In the genomic region with DNA sequence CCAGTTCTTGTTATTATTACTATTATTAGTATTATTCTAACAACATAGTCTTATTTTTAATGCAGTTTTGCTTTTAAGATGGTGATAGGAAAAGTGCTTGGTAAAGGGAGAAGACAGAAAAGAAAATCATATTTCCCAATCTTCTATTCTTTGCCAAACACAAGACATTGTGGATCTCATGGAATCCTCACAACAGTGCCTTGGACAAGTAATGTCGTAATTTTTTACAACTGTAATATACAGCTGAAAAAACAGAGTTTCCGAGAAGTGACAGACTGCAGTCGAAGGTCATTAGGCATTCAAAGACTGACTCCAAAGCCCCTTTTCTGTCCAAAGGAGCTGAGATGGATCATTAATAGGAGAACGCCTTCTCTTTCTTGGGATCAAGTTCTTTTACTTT, we compare ENCODE assay signal across 30 cellular contexts. TPM values are rescaled to one million over a fixed set of nuclear protein-coding genes. Genes with fewer than 3 reads are reported as not detected.
DNase-seq lines count a peak whose midpoint lies in the region; ATAC-seq and TF ChIP-seq lines count a peak whose summit lies in the region.
"Had no signal": no experiment of that assay in that cellular context is flagged by ENCODE, and none has a peak within 500 bp of the region (broad histone marks: within the 10 kb centered on the region; RNA-seq: fewer than 3 reads in every experiment).

No MANE protein-coding gene starts in this region.

- no peaks in the 10 kb centered on the region for H3K36me3 ChIP-seq in uterus
- H3K36me3 ChIP-seq: BE2C, brain microvascular endothelial cell had no signal

- no peak for TF ChIP-seq CTCF in fibroblast of villous mesenchyme (IDR thresholded peaks at IDR 0.05; ENCODE audit: insufficient read depth, low read depth, low read length)
- TF ChIP-seq CTCF in omental fat pad (IDR thresholded peaks at IDR 0.05), result no peak
- no peak for TF ChIP-seq CTCF in uterus (IDR thresholded peaks at IDR 0.05)

- peak; percentile 32 for ATAC-seq in Right ventricle myocardium superior (ENCODE audit: poor library complexity)
- ATAC-seq in omental fat pad (ENCODE audit: low FRiP score), result peak; percentile 38
- ATAC-seq: activated CD4-positive, CD25-positive, alpha-beta regulatory T cell treated with anti-CD3 and anti-CD28 coated beads, Interleukin-2, amount 50 U/mL, for 24 hours; activated CD8-positive, alpha-beta T cell treated with anti-CD3 and anti-CD28 coated beads, Interleukin-2, amount 10 ng/mL, durations not matched to agents 7 days and 5 days; activated naive CD8-positive, alpha-beta T cell treated with anti-CD3 and anti-CD28 coated beads, Interleukin-2, amount 50 U/mL, for 24 hours; GM23338; natural killer cell treated with Interleukin-12 subunit alpha and Interleukin-12 subunit beta and Interleukin-15 and Interleukin-18, amount 100 ng/mL, for 72 hours; stimulated activated effector memory CD8-positive, alpha-beta T cell treated with anti-CD3 and anti-CD28 coated beads, Interleukin-12 subunit alpha, Interleukin-12 subunit beta, amount 100 ng/mL, for 72 hours had no signal

- H3K9me3 ChIP-seq in uterus, result no peaks in the 10 kb centered on the region
- H3K9me3 ChIP-seq: BE2C, Caco-2 had no signal

- peaks cover 0 to 12% of the 10 kb centered on the region in 2 donors for H3K4me1 ChIP-seq in uterus
- H3K4me1 ChIP-seq: BE2C, Caco-2 had no signal

- DNase-seq in Right ventricle myocardium superior (no peak), cardiac septum (ENCODE audit: low spot score) (no peak), fibroblast of villous mesenchyme (ENCODE audit: low read depth) (peak; percentile 73), omental fat pad (ENCODE audit: low spot score) (no peak), uterus (no peak), NCI-H524 (lab: John Stamatoyannopoulos, UW) (no peak), H4 (ENCODE audit: low spot score) (no peak), posterior vena cava (ENCODE audit: low spot score) (no peak)
- DNase-seq: 8988T; activated CD8-positive, alpha-beta T cell treated with anti-CD3 and anti-CD28 coated beads, Interleukin-2, amount 10 ng/mL, durations not matched to agents 7 days and 5 days; activated gamma-delta T cell; activated naive CD8-positive, alpha-beta T cell treated with anti-CD3 and anti-CD28 coated beads, Interleukin-2, amount 50 U/mL, for 24 hours; BE2C; brain microvascular endothelial cell; Caco-2; DND-41; effector memory CD4-positive, alpha-beta T cell; islet precursor cell; NCI-H1092; NCI-H2029; NCI-H2227 treated with DMSO at 0.1 percent for 48 hours; NCI-H774; posterior cingulate gyrus; stimulated activated CD4-positive, alpha-beta T cell treated with anti-CD3 and anti-CD28 coated beads, Interleukin-1b, Interleukin-23, amount 100 ng/mL, for 48 hours; SW 1271 had no signal

- intact Hi-C loops in Right ventricle myocardium superior (cut with DNase I) (loop anchor here (5.0 to 10.0 kb wide), 2 partner anchors 778 to 1070 kb away; no protein-coding TSS in a partner anchor), cardiac septum (cut with DNase I) (no loop called here), uterus (cut with DNase I; ENCODE audit: low total_unique reads) (no loop called here), posterior vena cava (cut with DNase I) (no loop called here)

- no peak for TF ChIP-seq POLR2A in uterus (IDR thresholded peaks at IDR 0.05)

- H3K4me3 ChIP-seq in fibroblast of villous mesenchyme (ENCODE audit: low read depth, low read length), result no peak overlapping the region
- no peak overlapping the region for H3K4me3 ChIP-seq in uterus
- H3K4me3 ChIP-seq: GM23338, skin epidermis had no signal

- H3K27ac ChIP-seq in uterus, result peak overlapping the region; percentile 31 to 81
- H3K27ac ChIP-seq: brain microvascular endothelial cell had no signal

- H3K27me3 ChIP-seq in uterus, result no peaks in the 10 kb centered on the region
- H3K27me3 ChIP-seq: BE2C, brain microvascular endothelial cell had no signal

RNA-seq across cellular contexts. Expression of a gene that starts 24.5 kb away (rescaled TPM):
- total RNA-seq in Right ventricle myocardium superior (15.2 TPM), cardiac septum (13.1 TPM), fibroblast of villous mesenchyme (29.6 and 41.5 TPM in 2 replicates), omental fat pad (10 to 100 TPM in 3 of 4 donors, 1 to 10 TPM in 1; 9.5 to 22.4 (median 15.5) TPM), uterus (10 to 100 TPM; 13.2 to 36.0 (median 25.3) TPM), posterior vena cava (10 to 100 TPM; 17.4 to 24.4 TPM)
- total RNA-seq in H4 (2014; rRNA removed; shearing (Covaris generic)), result 17.4 and 18.5 TPM in 2 replicates
